12 cellular contexts compared by ENCODE assay signal in genomic region chr7:262631-263311, GRCh38. TPM values are rescaled to one million over a fixed set of nuclear protein-coding genes. Genes with fewer than 3 reads are reported as not detected.
DNase-seq lines count a peak whose midpoint lies in the region; ATAC-seq and TF ChIP-seq lines count a peak whose summit lies in the region.
"Not testable (repeated sequence)": the region's sequence is repeated elsewhere in the genome, so short reads cannot be mapped to it uniquely, and the experiment has no call there.
"Had no signal": no experiment of that assay in that cellular context is flagged by ENCODE, and none has a peak within 500 bp of the region (broad histone marks: within the 10 kb centered on the region; RNA-seq: fewer than 3 reads in every experiment).

No MANE protein-coding gene starts in this region.

- POLR2A ChIA-PET in CD4-positive, alpha-beta memory T cell (lab: Charles Lee; ENCODE audit: partially characterized antibody), result not testable (repeated sequence)

- DNase-seq in CD4-positive, alpha-beta memory T cell, result peak in 3 of 5 donors; percentile 22 to 67 (median 30)
- peak; percentile 59 to 65 for DNase-seq in HL-60 (ENCODE audit: low read depth in 1 of 2, low spot score in 1 of 2)
- peak; percentile 33 for DNase-seq in activated T-cell treated with anti-CD3 and anti-CD28 coated beads, Interleukin-2, amount 50 U/mL, for 4 hours
- peak; percentile 44 for DNase-seq in dermis blood vessel endothelial cell
- DNase-seq in psoas muscle, result peak in 1 of 2 donors; percentile 21
- peak in 1 of 2 donors; percentile 70 for DNase-seq in stimulated activated effector memory CD8-positive, alpha-beta T cell treated with anti-CD3 and anti-CD28 coated beads, Interleukin-12 subunit alpha, Interleukin-12 subunit beta, amount 100 ng/mL, for 72 hours (ENCODE audit: low spot score in 2 of 2)

- not testable (repeated sequence) for H3K4me3 ChIP-seq in CD4-positive, alpha-beta memory T cell (ENCODE audit: low read length in 2 of 2); HL-60 (replicated peaks; ENCODE audit: insufficient read depth, low read length); WI38 (ENCODE audit: low read depth, low read length); psoas muscle
- peak overlapping the region; percentile 9 for H3K4me3 ChIP-seq in iPS-18a (ENCODE audit: low read length)

- not testable (repeated sequence) for H3K27me3 ChIP-seq in CD4-positive, alpha-beta memory T cell (ENCODE audit: insufficient read depth, low read length); HL-60 (ENCODE audit: insufficient read depth, poor library complexity, severe bottlenecking); iPS-18a (ENCODE audit: control insufficient read depth, insufficient read depth, low read length); psoas muscle (ENCODE audit: insufficient read depth in 3 of 3, low read length in 2 of 3)

- not testable (repeated sequence) for ATAC-seq in activated T-cell treated with anti-CD3 and anti-CD28 coated beads, Interleukin-2, amount 50 U/mL, for 4 hours; psoas muscle; stimulated activated effector memory CD8-positive, alpha-beta T cell treated with anti-CD3 and anti-CD28 coated beads, Interleukin-12 subunit alpha, Interleukin-12 subunit beta, amount 100 ng/mL, for 72 hours

- H3K4me3 Mint-ChIP-seq in CD4-positive, alpha-beta memory T cell, result peak overlapping the region in 1 of 8 donors; percentile 24
- H3K4me3 Mint-ChIP-seq in activated T-cell treated with anti-CD3 and anti-CD28 coated beads, Interleukin-2, amount 50 U/mL, for 4 hours, result peak overlapping the region; percentile 51
- not testable (repeated sequence) for H3K4me3 Mint-ChIP-seq in stimulated activated effector memory CD8-positive, alpha-beta T cell treated with anti-CD3 and anti-CD28 coated beads, Interleukin-12 subunit alpha, Interleukin-12 subunit beta, amount 100 ng/mL, for 72 hours

- not testable (repeated sequence) for H3K4me1 Mint-ChIP-seq in CD4-positive, alpha-beta memory T cell; activated T-cell treated with anti-CD3 and anti-CD28 coated beads, Interleukin-2, amount 50 U/mL, for 4 hours (ENCODE audit: low read depth)
- peaks cover 23% of the 10 kb centered on the region for H3K4me1 Mint-ChIP-seq in stimulated activated effector memory CD8-positive, alpha-beta T cell treated with anti-CD3 and anti-CD28 coated beads, Interleukin-12 subunit alpha, Interleukin-12 subunit beta, amount 100 ng/mL, for 72 hours

- WGBS in psoas muscle, 3 donors, result 75 to 93% (median 85%) methylated on average over 15 to 27 of the region's 31 CpGs

- not testable (repeated sequence) for H3K9ac ChIP-seq in iPS-18a (ENCODE audit: low read length)

- intact Hi-C loops in CD4-positive, alpha-beta memory T cell (cut with micrococcal nuclease); psoas muscle (cut with DNase I): not testable (repeated sequence)

- not testable (repeated sequence) for H3K36me3 ChIP-seq in CD4-positive, alpha-beta memory T cell (ENCODE audit: insufficient read depth, low read length)
- H3K36me3 ChIP-seq in iPS-18a (ENCODE audit: control insufficient read depth, low read depth, low read length), result peaks cover 12% of the 10 kb centered on the region
- peaks cover 0 to 36% of the 10 kb centered on the region in 2 donors for H3K36me3 ChIP-seq in psoas muscle (ENCODE audit: insufficient read depth in 1 of 2, low read depth in 1 of 2)

- H3K36me3 Mint-ChIP-seq in CD4-positive, alpha-beta memory T cell; activated T-cell treated with anti-CD3 and anti-CD28 coated beads, Interleukin-2, amount 50 U/mL, for 4 hours (ENCODE audit: insufficient read depth): not testable (repeated sequence)
- peaks cover 12% of the 10 kb centered on the region for H3K36me3 Mint-ChIP-seq in stimulated activated effector memory CD8-positive, alpha-beta T cell treated with anti-CD3 and anti-CD28 coated beads, Interleukin-12 subunit alpha, Interleukin-12 subunit beta, amount 100 ng/mL, for 72 hours

- TF ChIP-seq CTCF in HL-60 (IDR thresholded peaks at IDR 0.05; ENCODE audit: insufficient read depth, low read length) (peak; percentile 0), WI38 (IDR thresholded peaks at IDR 0.05; ENCODE audit: low read depth, low read length) (peak; percentile 41), psoas muscle (IDR thresholded peaks at IDR 0.05) (peak; percentile 30)

- H3K27me3 Mint-ChIP-seq in CD4-positive, alpha-beta memory T cell; activated T-cell treated with anti-CD3 and anti-CD28 coated beads, Interleukin-2, amount 50 U/mL, for 4 hours (ENCODE audit: low read depth): not testable (repeated sequence)

- H3K27ac Mint-ChIP-seq in CD4-positive, alpha-beta memory T cell, result peak overlapping the region in 5 of 7 donors; percentile 13 to 89 (median 64)
- peak overlapping the region; percentile 69 for H3K27ac Mint-ChIP-seq in stimulated activated effector memory CD8-positive, alpha-beta T cell treated with anti-CD3 and anti-CD28 coated beads, Interleukin-12 subunit alpha, Interleukin-12 subunit beta, amount 100 ng/mL, for 72 hours

- peaks cover 0 to 11% (median 2%) of the 10 kb centered on the region in 8 donors for H3K9me3 Mint-ChIP-seq in CD4-positive, alpha-beta memory T cell
- not testable (repeated sequence) for H3K9me3 Mint-ChIP-seq in activated T-cell treated with anti-CD3 and anti-CD28 coated beads, Interleukin-2, amount 50 U/mL, for 4 hours; stimulated activated effector memory CD8-positive, alpha-beta T cell treated with anti-CD3 and anti-CD28 coated beads, Interleukin-12 subunit alpha, Interleukin-12 subunit beta, amount 100 ng/mL, for 72 hours

- H3K4me1 ChIP-seq in CD4-positive, alpha-beta memory T cell (ENCODE audit: insufficient read depth, low read length); iPS-18a (ENCODE audit: control insufficient read depth, low read depth, low read length); psoas muscle: not testable (repeated sequence)

- CTCF ChIA-PET in CD4-positive, alpha-beta memory T cell (lab: Charles Lee; ENCODE audit: partially characterized antibody), result not testable (repeated sequence)

- not testable (repeated sequence) for H3K9me3 ChIP-seq in CD4-positive, alpha-beta memory T cell (ENCODE audit: control insufficient read depth in 1 of 2, low read length in 2 of 2); psoas muscle
- peaks cover 21% of the 10 kb centered on the region for H3K9me3 ChIP-seq in iPS-18a (ENCODE audit: control insufficient read depth, low read depth, low read length)

- not testable (repeated sequence) for H3K27ac ChIP-seq in CD4-positive, alpha-beta memory T cell (ENCODE audit: low read depth, low read length); HL-60 (replicated peaks); iPS-18a (ENCODE audit: low read length); psoas muscle

RNA-seq across cellular contexts. Expression of gene FOXL3, which starts 27.2 kb away (rescaled TPM):
- not detected for total RNA-seq in CD4-positive, alpha-beta memory T cell
- not detected for polyA plus RNA-seq in CD4-positive, alpha-beta memory T cell
- not detected for total RNA-seq in activated T-cell treated with anti-CD3 and anti-CD28 coated beads, Interleukin-2, amount 50 U/mL, for 4 hours
- total RNA-seq in dermis blood vessel endothelial cell (not detected in 2 replicates), psoas muscle (not detected)
- not detected for polyA plus RNA-seq in psoas muscle
- total RNA-seq: M059J, mononuclear cell, sigmoid colon had no signal
- polyA plus RNA-seq: sigmoid colon, thymus had no signal
